In genomic region chr13:77031869-77032268, GRCh38 we compare ENCODE assay signal across 24 cellular contexts.
"Had no signal": no experiment of that assay in that cellular context is flagged by ENCODE, and none has a peak within 500 bp of the region (broad histone marks: within the 10 kb centered on the region; RNA-seq: fewer than 3 reads in every experiment).

No MANE protein-coding gene starts in this region.

- H3K9me3 Mint-ChIP-seq: effector memory CD8-positive, alpha-beta T cell; naive thymus-derived CD8-positive, alpha-beta T cell; stimulated activated effector memory CD8-positive, alpha-beta T cell treated with anti-CD3 and anti-CD28 coated beads, Interleukin-12 subunit alpha, Interleukin-12 subunit beta, amount 100 ng/mL, for 72 hours; stimulated activated naive CD8-positive, alpha-beta T cell treated with anti-CD3 and anti-CD28 coated beads, Interleukin-15, Interleukin-2, amounts not matched to agents 100 ng/mL and 50 ng/mL, for 24 hours had no signal

- H3K4me3 Mint-ChIP-seq: effector memory CD8-positive, alpha-beta T cell; naive thymus-derived CD8-positive, alpha-beta T cell; stimulated activated effector memory CD8-positive, alpha-beta T cell treated with anti-CD3 and anti-CD28 coated beads, Interleukin-12 subunit alpha, Interleukin-12 subunit beta, amount 100 ng/mL, for 72 hours; stimulated activated naive CD8-positive, alpha-beta T cell treated with anti-CD3 and anti-CD28 coated beads, Interleukin-15, Interleukin-2, amounts not matched to agents 100 ng/mL and 50 ng/mL, for 24 hours had no signal

- H3K9me3 ChIP-seq: esophagus muscularis mucosa, gastroesophageal sphincter, mucosa of descending colon, psoas muscle, right lobe of liver, testis, tibial nerve, upper lobe of right lung, vagina had no signal

- H3K27ac ChIP-seq: coronary artery, epithelial cell of prostate, esophagus muscularis mucosa, gastroesophageal sphincter, parathyroid adenoma, psoas muscle, right lobe of liver, testis, tibial nerve, upper lobe of right lung, vagina had no signal

- H3K4me1 ChIP-seq: parathyroid adenoma, right lobe of liver had no signal

- H3K4me3 ChIP-seq: coronary artery, esophagus muscularis mucosa, gastroesophageal sphincter, mucosa of descending colon, psoas muscle, right lobe of liver, testis, tibial nerve, upper lobe of right lung, vagina had no signal

- H3K27ac Mint-ChIP-seq: effector memory CD8-positive, alpha-beta T cell; naive thymus-derived CD8-positive, alpha-beta T cell; stimulated activated effector memory CD8-positive, alpha-beta T cell treated with anti-CD3 and anti-CD28 coated beads, Interleukin-12 subunit alpha, Interleukin-12 subunit beta, amount 100 ng/mL, for 72 hours; stimulated activated naive CD8-positive, alpha-beta T cell treated with anti-CD3 and anti-CD28 coated beads, Interleukin-15, Interleukin-2, amounts not matched to agents 100 ng/mL and 50 ng/mL, for 24 hours had no signal

- DNase-seq: effector memory CD8-positive, alpha-beta T cell; foreskin fibroblast; glutamatergic neuron; islet precursor cell; mammary epithelial cell; mucosa of descending colon; naive thymus-derived CD8-positive, alpha-beta T cell; psoas muscle; retina; right lobe of liver; stimulated activated CD4-positive, alpha-beta T cell treated with anti-CD3 and anti-CD28 coated beads, Interleukin-4, amount 100 ng/mL, for 1 hour; stimulated activated CD8-positive, alpha-beta memory T cell treated with anti-CD3 and anti-CD28 coated beads, Interleukin-4, amount 100 ng/mL, for 48 hours; testis; upper lobe of right lung had no signal

- ATAC-seq: effector memory CD8-positive, alpha-beta T cell; gastroesophageal sphincter; left lobe of liver; mucosa of descending colon; naive thymus-derived CD8-positive, alpha-beta T cell; psoas muscle; right lobe of liver; stimulated activated effector memory CD8-positive, alpha-beta T cell treated with anti-CD3 and anti-CD28 coated beads, Interleukin-12 subunit alpha, Interleukin-12 subunit beta, amount 100 ng/mL, for 72 hours; upper lobe of right lung had no signal

- H3K36me3 ChIP-seq: esophagus muscularis mucosa, gastroesophageal sphincter, right lobe of liver, tibial nerve, upper lobe of right lung, vagina had no signal

- H3K27me3 ChIP-seq: esophagus muscularis mucosa, gastroesophageal sphincter, right lobe of liver, testis, tibial nerve, upper lobe of right lung, vagina had no signal
